ENCODE assay signal across 8 cellular contexts in genomic region chr18:34322365-34323289, GRCh38.
DNase-seq lines count a peak whose midpoint lies in the region; ATAC-seq, FAIRE-seq and TF ChIP-seq lines count a peak whose summit lies in the region.

No MANE protein-coding gene starts in this region.

- TF ChIP-seq EP300 in neural cell (conservative IDR thresholded peaks at IDR 0.05; ENCODE audit: poor library complexity, severe bottlenecking) = no peak

- peak; percentile 91 for TF ChIP-seq RAD21 in neural cell (conservative IDR thresholded peaks at IDR 0.05)

- H3K9me2 ChIP-seq in neural cell (ENCODE audit: insufficient read depth, low read length) = no peaks in the 10 kb centered on the region

- H3K36me3 ChIP-seq in neural cell (ENCODE audit: insufficient read depth, low read length) = no peaks in the 10 kb centered on the region

- H4K20me1 ChIP-seq in neural cell (ENCODE audit: insufficient read depth) = no peaks in the 10 kb centered on the region

- no peaks in the 10 kb centered on the region for H3K79me2 ChIP-seq in neural cell (replicated peaks; ENCODE audit: insufficient read depth, low read length)

- H3K9me3 ChIP-seq in neural cell (ENCODE audit: low read length) = no peaks in the 10 kb centered on the region

- H3F3A ChIP-seq in neural cell (ENCODE audit: insufficient read depth, low read length, poor library complexity, severe bottlenecking) = no peaks in the 10 kb centered on the region

- peak; percentile 65 for DNase-seq in Daoy (ENCODE audit: low read depth)
- DNase-seq in KBM-7 = peak; percentile 52
- DNase-seq in RPMI8226 = peak; percentile 80
- DNase-seq in epithelial cell of prostate (ENCODE audit: low read depth, low spot score) = peak; percentile 5
- DNase-seq in GM19239 (ENCODE audit: insufficient read length, low spot score) = no peak
- DNase-seq in activated gamma-delta T cell treated with Interleukin-2 at 50 U/mL for 16 hours = no peak

- H3K9ac ChIP-seq in neural cell (ENCODE audit: low read length) = no peak overlapping the region

- ATAC-seq in GM21528 (IDR thresholded peaks at IDR 0.05; ENCODE audit: low FRiP score, unreplicated experiment) = peak; percentile 55

- no peak for FAIRE-seq in GM19239 (lab: Jason Lieb, UNC)

- no peak overlapping the region for H3K4me3 ChIP-seq in neural cell (ENCODE audit: low read length)

- in situ Hi-C loops in KBM-7 (cut with MboI; ENCODE audit: low pct_unique_long_range_greater_than_20kb, low sequenced_read_pairs) = no loop called here

- H3K27ac ChIP-seq in epithelial cell of prostate (no peak overlapping the region), neural cell (ENCODE audit: low read length) (no peak overlapping the region)

- TF ChIP-seq CTCF in neural cell (IDR thresholded peaks at IDR 0.05; ENCODE audit: poor library complexity, severe bottlenecking) = peak; percentile 85

- H3K27me3 ChIP-seq in neural cell (ENCODE audit: insufficient read depth, low read depth, low read length) = no peaks in the 10 kb centered on the region

- no peak overlapping the region for H3K4me2 ChIP-seq in neural cell (ENCODE audit: low read length)

- no peak overlapping the region for H2AFZ ChIP-seq in neural cell (ENCODE audit: low read depth, low read length)

TF ChIP-seq in neural cell, 6 proteins besides CTCF, POLR2A, EP300 and RAD21:
- TF ChIP-seq EZH2 (IDR thresholded peaks at IDR 0.05; ENCODE audit: borderline replicate concordance, insufficient read depth, low read length, poor library complexity, severe bottlenecking) (no peak), SMC3 (conservative IDR thresholded peaks at IDR 0.05; ENCODE audit: poor library complexity) (peak; percentile 89)

Comparison
In these comparisons a context has a peak if more than half of its experiments do, and no peak if none do; other contexts are left out.
1. DNase-seq: peak in Daoy (single experiment), KBM-7 (single experiment), RPMI8226 (single experiment) and epithelial cell of prostate (single experiment); none in GM19239 (single experiment) and activated gamma-delta T cell treated with Interleukin-2 at 50 U/mL for 16 hours (single experiment).